In the genomic region with DNA sequence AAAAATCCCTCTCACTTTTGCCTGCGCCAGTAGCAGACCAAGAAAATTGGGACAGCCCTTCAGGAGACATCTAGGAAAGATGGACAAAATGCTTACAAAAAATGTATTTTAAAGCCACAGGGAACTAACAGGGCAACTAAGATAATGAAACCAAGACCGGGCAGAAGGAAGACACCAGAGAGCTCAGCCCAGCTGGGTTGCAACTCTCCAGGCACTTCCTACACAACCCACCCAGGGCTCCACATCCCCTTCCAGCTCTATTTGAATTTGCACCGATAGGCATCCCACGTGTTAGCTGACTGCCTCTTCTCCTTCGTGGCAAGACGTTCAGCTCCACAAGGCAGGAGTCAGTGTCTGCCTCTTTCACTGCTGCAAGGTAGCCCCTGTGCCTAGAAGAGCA, we compare ENCODE assay signal across 14 cellular contexts. TPM values are rescaled to one million over a fixed set of nuclear protein-coding genes. Genes with fewer than 3 reads are reported as not detected.
"Had no signal": no experiment of that assay in that cellular context is flagged by ENCODE, and none has a peak within 500 bp of the region (broad histone marks: within the 10 kb centered on the region; RNA-seq: fewer than 3 reads in every experiment).

No MANE protein-coding gene starts in this region.

- H3K4me3 ChIP-seq: adrenal gland, cardiac muscle cell, ovary, thyroid gland, uterus had no signal

- ATAC-seq: left lobe of liver, T-helper 17 cell had no signal

- H3K27me3 ChIP-seq: adrenal gland, ovary, thyroid gland, uterus had no signal

- H3K4me3 Mint-ChIP-seq: activated naive CD4-positive, alpha-beta T cell treated with anti-CD3 and anti-CD28 coated beads, Interleukin-2, amount 50 U/mL, for 24 hours; neural crest cell; T-helper 17 cell had no signal

- H3K27ac Mint-ChIP-seq: activated naive CD4-positive, alpha-beta T cell treated with anti-CD3 and anti-CD28 coated beads, Interleukin-2, amount 50 U/mL, for 24 hours; T-helper 17 cell had no signal

- H3K36me3 Mint-ChIP-seq: activated naive CD4-positive, alpha-beta T cell treated with anti-CD3 and anti-CD28 coated beads, Interleukin-2, amount 50 U/mL, for 24 hours had no signal

- H3K36me3 ChIP-seq: adrenal gland, cardiac muscle cell, ovary, thyroid gland, uterus had no signal

- H3K27ac ChIP-seq: adrenal gland, cardiac muscle cell, ovary, thyroid gland, uterus had no signal

- DNase-seq: activated CD4-positive, CD25-positive, alpha-beta regulatory T cell; activated effector memory CD4-positive, alpha-beta T cell treated with Interleukin-2 at 50 U/mL for 16 hours; adrenal gland; hippocampal formation; mammary epithelial cell; ovary; stimulated activated CD4-positive, alpha-beta T cell treated with anti-CD3 and anti-CD28 coated beads, Interleukin-1b, Interleukin-23, amount 100 ng/mL, for 48 hours; T-helper 17 cell; thyroid gland; uterus had no signal

- H3K9me3 ChIP-seq: adrenal gland, ovary, thyroid gland, uterus had no signal

- H3K9me3 Mint-ChIP-seq: activated naive CD4-positive, alpha-beta T cell treated with anti-CD3 and anti-CD28 coated beads, Interleukin-2, amount 50 U/mL, for 24 hours; neural crest cell had no signal

- H3K4me1 Mint-ChIP-seq: neural crest cell had no signal

- H3K4me1 ChIP-seq: adrenal gland, thyroid gland, uterus had no signal

- H3K27me3 Mint-ChIP-seq: activated naive CD4-positive, alpha-beta T cell treated with anti-CD3 and anti-CD28 coated beads, Interleukin-2, amount 50 U/mL, for 24 hours had no signal

RNA-seq across cellular contexts. Expression of a gene that starts 6.6 kb away (rescaled TPM):
- total RNA-seq: cardiac muscle cell had no signal
